Comparison of ENCODE assay signal across 20 cellular contexts in the genomic region with DNA sequence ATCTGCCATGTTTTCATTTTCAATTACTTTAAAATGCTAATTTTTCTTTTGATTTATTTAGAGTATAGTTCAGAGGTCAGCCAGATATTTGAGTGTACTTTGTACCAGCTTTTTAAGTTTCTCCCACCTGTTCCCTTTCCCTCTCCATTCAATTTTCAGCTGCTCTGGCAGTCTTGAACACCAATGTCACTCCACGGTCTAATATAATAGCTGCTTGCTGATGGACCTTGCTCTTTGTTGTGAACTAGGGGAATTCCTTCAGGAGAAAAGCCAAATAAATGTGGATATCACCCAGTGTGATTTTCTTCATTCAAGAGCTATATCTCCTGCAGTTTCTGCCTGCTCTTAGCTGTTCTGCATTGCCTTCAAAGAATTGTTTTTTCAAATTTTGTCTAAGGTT.
"Had no signal": no experiment of that assay in that cellular context is flagged by ENCODE, and none has a peak within 500 bp of the region (broad histone marks: within the 10 kb centered on the region; RNA-seq: fewer than 3 reads in every experiment).

No MANE protein-coding gene starts in this region.

- DNase-seq: KBM-7, MV-4-11, NCI-H1048, NCI-H1105, NCI-H1417, NCI-H146, NCI-H1694 treated with DMSO at 0.1 percent for 48 hours, NCI-H1930, NCI-H2081, NCI-H2107, NCI-H2227 treated with DMSO at 0.1 percent for 48 hours, NCI-H524 treated with DMSO at 0.1 percent for 48 hours, NCI-H69, NCI-H774, Right ventricle myocardium superior, RPMI8226, SIG-M5 had no signal

- H3K27ac ChIP-seq: SJSA1, SK-N-MC had no signal

- H3K9me3 ChIP-seq: SJSA1 had no signal

- FAIRE-seq: RCC 7860 had no signal

- H3K4me3 ChIP-seq: SJSA1, SK-N-MC had no signal
